In genomic region chr9:93459432-93459847, GRCh38 we compare ENCODE assay signal across 18 cellular contexts. TPM values are rescaled to one million over a fixed set of nuclear protein-coding genes. Genes with fewer than 3 reads are reported as not detected.
A peak's percentile ranks its signal among the peaks of the same experiment; 100 is the strongest.
DNase-seq lines count a peak whose midpoint lies in the region; ATAC-seq and TF ChIP-seq lines count a peak whose summit lies in the region.
"Had no signal": no experiment of that assay in that cellular context is flagged by ENCODE, and none has a peak within 500 bp of the region (broad histone marks: within the 10 kb centered on the region; RNA-seq: fewer than 3 reads in every experiment).

No MANE protein-coding gene starts in this region.

- H3K9me3 ChIP-seq in right atrium auricular region, result no peaks in the 10 kb centered on the region
- no peaks in the 10 kb centered on the region for H3K9me3 ChIP-seq in T-helper 17 cell (ENCODE audit: control insufficient read depth, low read length, poor library complexity, severe bottlenecking)
- H3K9me3 ChIP-seq: tibial nerve had no signal

- intact Hi-C loops in Right ventricle myocardium superior (cut with DNase I) (loop anchor here (10.0 kb wide), 1 partner anchor 45 kb away; no protein-coding TSS in a partner anchor), left ventricle myocardium superior (cut with micrococcal nuclease) (no loop called here)

- no peaks in the 10 kb centered on the region for H3K27me3 ChIP-seq in right atrium auricular region
- H3K27me3 ChIP-seq: tibial nerve had no signal

- peaks cover 58% of the 10 kb centered on the region for H3K4me1 Mint-ChIP-seq in T-helper 17 cell
- peaks cover 45 to 76% of the 10 kb centered on the region in 2 donors for H3K4me1 Mint-ChIP-seq in stimulated activated naive B cell treated with anti-CD40 and anti-IgM and Interleukin-4, amounts not matched to agents 10 μg/mL and 1 μg/mL and 100 μg/mL, for 72 hours

- peak overlapping the region; percentile 97 for H3K27ac Mint-ChIP-seq in T-helper 17 cell
- no peak overlapping the region for H3K27ac Mint-ChIP-seq in stimulated activated naive B cell treated with anti-CD40 and anti-IgM and Interleukin-4, amounts not matched to agents 10 μg/mL and 1 μg/mL and 100 μg/mL, for 72 hours

- ATAC-seq in Right ventricle myocardium superior (ENCODE audit: poor library complexity) (peak; percentile 82), T-helper 17 cell (no peak), left ventricle myocardium superior (peak; percentile 84)
- ATAC-seq in stimulated activated naive B cell treated with anti-CD40 and anti-IgM and Interleukin-4, amounts not matched to agents 10 μg/mL and 1 μg/mL and 100 μg/mL, for 72 hours (replicated peaks), result no peak

- H3K27me3 Mint-ChIP-seq in T-helper 17 cell, result no peaks in the 10 kb centered on the region
- H3K27me3 Mint-ChIP-seq in stimulated activated naive B cell treated with anti-CD40 and anti-IgM and Interleukin-4, amounts not matched to agents 10 μg/mL and 1 μg/mL and 100 μg/mL, for 72 hours, result no peaks in the 10 kb centered on the region
- H3K27me3 Mint-ChIP-seq: activated naive CD4-positive, alpha-beta T cell treated with anti-CD3 and anti-CD28 coated beads, Interleukin-2, amount 50 U/mL, for 24 hours had no signal

- H3K4me3 ChIP-seq in right atrium auricular region, result no peak overlapping the region
- H3K4me3 ChIP-seq: tibial nerve had no signal

- no peaks in the 10 kb centered on the region for H3K9me3 Mint-ChIP-seq in stimulated activated naive B cell treated with anti-CD40 and anti-IgM and Interleukin-4, amounts not matched to agents 10 μg/mL and 1 μg/mL and 100 μg/mL, for 72 hours
- H3K9me3 Mint-ChIP-seq: activated naive CD4-positive, alpha-beta T cell treated with anti-CD3 and anti-CD28 coated beads, Interleukin-2, amount 50 U/mL, for 24 hours had no signal

- no peak overlapping the region for H3K4me3 Mint-ChIP-seq in T-helper 17 cell
- H3K4me3 Mint-ChIP-seq in stimulated activated naive B cell treated with anti-CD40 and anti-IgM and Interleukin-4, amounts not matched to agents 10 μg/mL and 1 μg/mL and 100 μg/mL, for 72 hours, result no peak overlapping the region
- H3K4me3 Mint-ChIP-seq: activated naive CD4-positive, alpha-beta T cell treated with anti-CD3 and anti-CD28 coated beads, Interleukin-2, amount 50 U/mL, for 24 hours had no signal

- TF ChIP-seq CTCF in right atrium auricular region (IDR thresholded peaks at IDR 0.05), result no peak

- peaks cover 7% of the 10 kb centered on the region for H3K36me3 Mint-ChIP-seq in T-helper 17 cell (ENCODE audit: low read depth)
- H3K36me3 Mint-ChIP-seq in stimulated activated naive B cell treated with anti-CD40 and anti-IgM and Interleukin-4, amounts not matched to agents 10 μg/mL and 1 μg/mL and 100 μg/mL, for 72 hours, result peaks cover 20 to 40% of the 10 kb centered on the region in 2 donors

- H3K27ac ChIP-seq in right atrium auricular region, result peak overlapping the region in 1 of 2 donors; percentile 34
- H3K27ac ChIP-seq: tibial nerve had no signal

- peaks cover 0 to 64% of the 10 kb centered on the region in 2 donors for H3K4me1 ChIP-seq in right atrium auricular region

- DNase-seq in Right ventricle myocardium superior (no peak), right atrium auricular region (ENCODE audit: low spot score) (no peak), T-helper 17 cell (no peak), left ventricle myocardium superior (no peak), iPS-NIHi11 (ENCODE audit: low spot score) (no peak), NCI-H2171 (lab: John Stamatoyannopoulos, UW) (no peak)
- DNase-seq in stimulated activated naive B cell treated with anti-CD40 and anti-IgM and Interleukin-4, amounts not matched to agents 10 μg/mL and 1 μg/mL and 100 μg/mL, for 72 hours, result no peak
- DNase-seq in NK-92 treated with Interleukin-12 subunit alpha and Interleukin-12 subunit beta, amount 100 ng/mL, for 24 hours (lab: John Stamatoyannopoulos, UW), result no peak
- DNase-seq: activated CD4-positive, alpha-beta T cell treated with anti-CD3 and anti-CD28 coated beads, Interleukin-2, amount 50 U/mL, for 4 hours; cerebellar nuclear complex; DMS79 treated with DMSO at 0.1 percent for 48 hours; IMR-90; NCI-H1105; NCI-H526; stimulated activated CD8-positive, alpha-beta memory T cell treated with anti-CD3 and anti-CD28 coated beads, Interleukin-4, amount 100 ng/mL, for 48 hours; T1000 had no signal

- no peaks in the 10 kb centered on the region for H3K36me3 ChIP-seq in right atrium auricular region
- H3K36me3 ChIP-seq: tibial nerve had no signal

RNA-seq across cellular contexts. Expression of gene FAM120AOS, which starts 6.1 kb away (rescaled TPM):
- total RNA-seq in Right ventricle myocardium superior, result 28.8 TPM
- total RNA-seq in right atrium auricular region, result 10 to 100 TPM; 32.4 to 47.0 TPM
- 10 to 100 TPM; 34.8 to 38.8 TPM for total RNA-seq in T-helper 17 cell
- 27.3 TPM for total RNA-seq in left ventricle myocardium superior

RNA-seq across cellular contexts. Expression of gene FAM120A, which starts 8.0 kb away (rescaled TPM):
- total RNA-seq in Right ventricle myocardium superior (83.4 TPM), right atrium auricular region (10 to 100 TPM; 79.1 to 88.7 TPM), T-helper 17 cell (10 to 100 TPM; 76.9 to 83.6 TPM), left ventricle myocardium superior (112 TPM)

Comparison
In these comparisons a context has a peak if more than half of its experiments do, and no peak if none do; other contexts are left out.
1. ATAC-seq: peak in Right ventricle myocardium superior (single experiment) and left ventricle myocardium superior (single experiment); none in T-helper 17 cell (single experiment) and stimulated activated naive B cell treated with anti-CD40 and anti-IgM and Interleukin-4, amounts not matched to agents 10 μg/mL and 1 μg/mL and 100 μg/mL, for 72 hours (0 of 2).